Comparison of ENCODE assay signal across 31 cellular contexts in genomic region chr15:33191641-33192040, GRCh38.
"Had no signal": no experiment of that assay in that cellular context is flagged by ENCODE, and none has a peak within 500 bp of the region (broad histone marks: within the 10 kb centered on the region; RNA-seq: fewer than 3 reads in every experiment).

No MANE protein-coding gene starts in this region.

- H3K4me3 ChIP-seq: esophagus squamous epithelium, mucosa of descending colon, prostate gland, skin epidermis, thyroid gland, upper lobe of right lung had no signal

- H3K27me3 ChIP-seq: thyroid gland, upper lobe of right lung had no signal

- DNase-seq: activated CD4-positive, alpha-beta memory T cell treated with anti-CD3 and anti-CD28 coated beads, Interleukin-2, amount 10 ng/mL, durations not matched to agents 7 days and 5 days; activated CD4-positive, alpha-beta T cell treated with anti-CD3 and anti-CD28 coated beads for 1 hour; activated CD4-positive, alpha-beta T cell treated with anti-CD3 and anti-CD28 coated beads, Interleukin-2, amount 10 ng/mL, durations not matched to agents 7 days and 5 days; activated CD8-positive, alpha-beta memory T cell treated with anti-CD3 and anti-CD28 coated beads, Interleukin-2, amount 50 U/mL, for 48 hours; activated gamma-delta T cell treated with Interleukin-2 at 50 U/mL for 16 hours; activated naive CD4-positive, alpha-beta T cell treated with anti-CD3 and anti-CD28 coated beads, Interleukin-2, amount 50 U/mL, for 16 hours; activated T-cell treated with anti-CD3 and anti-CD28 coated beads, Interleukin-2, amount 50 U/mL, for 4 hours; amygdala; central memory CD4-positive, alpha-beta T cell; effector CD4-positive, alpha-beta T cell; esophagus squamous epithelium; left ventricle myocardium superior; mucosa of descending colon; retina; stimulated activated CD4-positive, alpha-beta T cell treated with anti-CD3 and anti-CD28 coated beads, Interleukin-4, amount 100 ng/mL, for 24 hours; stimulated activated naive CD8-positive, alpha-beta T cell treated with anti-CD3 and anti-CD28 coated beads, Interleukin-15, amount 100 ng/mL, for 72 hours; substantia nigra; T-helper 2 cell; thyroid gland; upper lobe of right lung had no signal

- H3K27ac ChIP-seq: epithelial cell of prostate, esophagus squamous epithelium, neutrophil, prostate gland, skin epidermis, thyroid gland, upper lobe of right lung had no signal

- ATAC-seq: activated T-cell treated with anti-CD3 and anti-CD28 coated beads, Interleukin-2, amount 50 U/mL, for 4 hours; activated T-helper 17 cell treated with anti-CD3 and anti-CD28 coated beads, Interleukin-2, amount 50 U/mL, for 72 hours; left ventricle myocardium superior; mucosa of descending colon; natural killer cell treated with Interleukin-12 subunit alpha and Interleukin-12 subunit beta and Interleukin-15 and Interleukin-18, amount 100 ng/mL, for 72 hours; sciatic nerve; stimulated activated memory B cell treated with anti-CD40 and anti-IgM and Interleukin-4, amounts not matched to agents 10 μg/mL and 1 μg/mL and 100 μg/mL, for 72 hours; stimulated activated naive CD8-positive, alpha-beta T cell treated with anti-CD3 and anti-CD28 coated beads, Interleukin-15, amount 100 ng/mL, for 72 hours; upper lobe of right lung; WTC11 had no signal

- H3K4me1 ChIP-seq: prostate gland had no signal

- FAIRE-seq: frontal cortex had no signal

- H3K4me1 Mint-ChIP-seq: activated T-helper 17 cell treated with anti-CD3 and anti-CD28 coated beads, Interleukin-2, amount 50 U/mL, for 72 hours had no signal

- H3K4me3 Mint-ChIP-seq: activated CD4-positive, alpha-beta memory T cell treated with anti-CD3 and anti-CD28 coated beads, Interleukin-2, amount 10 ng/mL, durations not matched to agents 7 days and 5 days; activated CD4-positive, alpha-beta T cell treated with anti-CD3 and anti-CD28 coated beads, Interleukin-2, amount 10 ng/mL, durations not matched to agents 7 days and 5 days; activated T-cell treated with anti-CD3 and anti-CD28 coated beads, Interleukin-2, amount 50 U/mL, for 4 hours; activated T-helper 17 cell treated with anti-CD3 and anti-CD28 coated beads, Interleukin-2, amount 50 U/mL, for 72 hours; dendritic cell treated with granulocyte-macrophage colony-stimulating factor and Interleukin-4, amounts not matched to agents 40 ng/mL and 50 ng/mL, for 4 days; natural killer cell treated with Interleukin-12 subunit alpha and Interleukin-12 subunit beta and Interleukin-15 and Interleukin-18, amount 100 ng/mL, for 72 hours; stimulated activated memory B cell treated with anti-CD40 and anti-IgM and Interleukin-4, amounts not matched to agents 10 μg/mL and 1 μg/mL and 100 μg/mL, for 72 hours; stimulated activated naive CD8-positive, alpha-beta T cell treated with anti-CD3 and anti-CD28 coated beads, Interleukin-15, amount 100 ng/mL, for 72 hours; WTC11 had no signal

- H3K9me3 ChIP-seq: esophagus squamous epithelium, mucosa of descending colon, neutrophil, prostate gland, thyroid gland, upper lobe of right lung had no signal

- H3K27ac Mint-ChIP-seq: activated CD4-positive, alpha-beta memory T cell treated with anti-CD3 and anti-CD28 coated beads, Interleukin-2, amount 10 ng/mL, durations not matched to agents 7 days and 5 days; activated CD4-positive, alpha-beta T cell treated with anti-CD3 and anti-CD28 coated beads, Interleukin-2, amount 10 ng/mL, durations not matched to agents 7 days and 5 days; dendritic cell treated with granulocyte-macrophage colony-stimulating factor and Interleukin-4, amounts not matched to agents 40 ng/mL and 50 ng/mL, for 4 days; natural killer cell treated with Interleukin-12 subunit alpha and Interleukin-12 subunit beta and Interleukin-15 and Interleukin-18, amount 100 ng/mL, for 72 hours; stimulated activated memory B cell treated with anti-CD40 and anti-IgM and Interleukin-4, amounts not matched to agents 10 μg/mL and 1 μg/mL and 100 μg/mL, for 72 hours; stimulated activated naive CD8-positive, alpha-beta T cell treated with anti-CD3 and anti-CD28 coated beads, Interleukin-15, amount 100 ng/mL, for 72 hours; WTC11 had no signal

- H3K9me3 Mint-ChIP-seq: activated CD4-positive, alpha-beta memory T cell treated with anti-CD3 and anti-CD28 coated beads, Interleukin-2, amount 10 ng/mL, durations not matched to agents 7 days and 5 days; activated CD4-positive, alpha-beta T cell treated with anti-CD3 and anti-CD28 coated beads, Interleukin-2, amount 10 ng/mL, durations not matched to agents 7 days and 5 days; activated T-cell treated with anti-CD3 and anti-CD28 coated beads, Interleukin-2, amount 50 U/mL, for 4 hours; activated T-helper 17 cell treated with anti-CD3 and anti-CD28 coated beads, Interleukin-2, amount 50 U/mL, for 72 hours; dendritic cell treated with granulocyte-macrophage colony-stimulating factor and Interleukin-4, amounts not matched to agents 40 ng/mL and 50 ng/mL, for 4 days; natural killer cell treated with Interleukin-12 subunit alpha and Interleukin-12 subunit beta and Interleukin-15 and Interleukin-18, amount 100 ng/mL, for 72 hours; stimulated activated memory B cell treated with anti-CD40 and anti-IgM and Interleukin-4, amounts not matched to agents 10 μg/mL and 1 μg/mL and 100 μg/mL, for 72 hours; stimulated activated naive CD8-positive, alpha-beta T cell treated with anti-CD3 and anti-CD28 coated beads, Interleukin-15, amount 100 ng/mL, for 72 hours; WTC11 had no signal

- H3K36me3 Mint-ChIP-seq: natural killer cell treated with Interleukin-12 subunit alpha and Interleukin-12 subunit beta and Interleukin-15 and Interleukin-18, amount 100 ng/mL, for 72 hours; stimulated activated memory B cell treated with anti-CD40 and anti-IgM and Interleukin-4, amounts not matched to agents 10 μg/mL and 1 μg/mL and 100 μg/mL, for 72 hours; WTC11 had no signal

- H3K36me3 ChIP-seq: esophagus squamous epithelium, neutrophil, prostate gland, thyroid gland, upper lobe of right lung had no signal
